Comparison of ENCODE assay signal across 11 cellular contexts in the genomic region with DNA sequence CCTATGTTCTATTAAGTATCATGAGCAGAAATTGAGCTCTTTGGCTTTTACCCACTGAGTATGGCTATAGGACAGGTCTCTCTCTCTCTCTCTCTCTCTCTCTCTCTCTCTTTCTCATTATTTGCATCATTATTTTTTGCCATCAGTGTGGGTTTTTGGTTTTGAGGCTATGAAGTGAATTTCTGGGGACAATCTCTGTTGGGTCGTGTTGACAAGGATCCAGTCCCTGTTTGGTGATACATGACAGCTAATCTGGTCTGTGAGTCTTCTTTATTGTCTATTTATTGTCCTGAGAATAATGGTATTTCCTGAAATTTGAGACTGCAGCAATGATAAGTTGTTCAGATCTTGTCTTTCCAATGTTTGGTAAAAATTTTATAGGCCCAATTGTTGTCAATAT. TPM values are rescaled to one million over a fixed set of nuclear protein-coding genes. Genes with fewer than 3 reads are reported as not detected.
DNase-seq lines count a peak whose midpoint lies in the region; ATAC-seq and TF ChIP-seq lines count a peak whose summit lies in the region.
"Not testable (repeated sequence)": the region's sequence is repeated elsewhere in the genome, so short reads cannot be mapped to it uniquely, and the experiment has no call there.
"Had no signal": no experiment of that assay in that cellular context is flagged by ENCODE, and none has a peak within 500 bp of the region (broad histone marks: within the 10 kb centered on the region; RNA-seq: fewer than 3 reads in every experiment).

No MANE protein-coding gene starts in this region.

- not testable (repeated sequence) for DNase-seq in CD4-positive, alpha-beta memory T cell; T-helper 2 cell treated with Interferon-gamma antibody and Interleukin-4, amounts not matched to agents 5 μg/mL and 100 μg/mL, for 36 hours (ENCODE audit: low spot score); activated CD8-positive, alpha-beta T cell treated with anti-CD3 and anti-CD28 coated beads for 36 hours; effector memory CD8-positive, alpha-beta T cell; natural killer cell treated with Interleukin-12 subunit alpha and Interleukin-12 subunit beta and Interleukin-15 and Interleukin-18, amount 100 ng/mL, for 72 hours (ENCODE audit: low spot score)

- H3K4me3 Mint-ChIP-seq in CD4-positive, alpha-beta memory T cell, result peak overlapping the region in 6 of 8 donors; percentile 45 to 79 (median 64)
- peak overlapping the region; percentile 49 for H3K4me3 Mint-ChIP-seq in T-helper 2 cell treated with Interferon-gamma antibody and Interleukin-4, amounts not matched to agents 5 μg/mL and 100 μg/mL, for 36 hours
- peak overlapping the region; percentile 15 for H3K4me3 Mint-ChIP-seq in activated CD8-positive, alpha-beta T cell treated with anti-CD3 and anti-CD28 coated beads for 36 hours
- peak overlapping the region; percentile 37 for H3K4me3 Mint-ChIP-seq in activated naive CD4-positive, alpha-beta T cell treated with anti-CD3 and anti-CD28 coated beads, Interleukin-2, amount 50 U/mL, for 24 hours
- peak overlapping the region; percentile 79 to 83 for H3K4me3 Mint-ChIP-seq in effector memory CD8-positive, alpha-beta T cell
- H3K4me3 Mint-ChIP-seq in natural killer cell treated with Interleukin-12 subunit alpha and Interleukin-12 subunit beta and Interleukin-15 and Interleukin-18, amount 100 ng/mL, for 72 hours, result peak overlapping the region; percentile 35

- intact Hi-C loops in CD4-positive, alpha-beta memory T cell (cut with micrococcal nuclease); activated CD8-positive, alpha-beta T cell treated with anti-CD3 and anti-CD28 coated beads for 36 hours (cut with micrococcal nuclease): not testable (repeated sequence)

- H3K27me3 Mint-ChIP-seq in CD4-positive, alpha-beta memory T cell; T-helper 2 cell treated with Interferon-gamma antibody and Interleukin-4, amounts not matched to agents 5 μg/mL and 100 μg/mL, for 36 hours (ENCODE audit: low read depth); activated CD8-positive, alpha-beta T cell treated with anti-CD3 and anti-CD28 coated beads for 36 hours; activated naive CD4-positive, alpha-beta T cell treated with anti-CD3 and anti-CD28 coated beads, Interleukin-2, amount 50 U/mL, for 24 hours; natural killer cell treated with Interleukin-12 subunit alpha and Interleukin-12 subunit beta and Interleukin-15 and Interleukin-18, amount 100 ng/mL, for 72 hours: not testable (repeated sequence)
- H3K27me3 Mint-ChIP-seq in effector memory CD8-positive, alpha-beta T cell, result peaks cover 0 to 11% of the 10 kb centered on the region in 2 donors

- not testable (repeated sequence) for H2AFZ ChIP-seq in KMS-11 (ENCODE audit: low read depth)

- H3K9ac ChIP-seq in KMS-11, result not testable (repeated sequence)

- H4K20me1 ChIP-seq in KMS-11 (ENCODE audit: insufficient read depth), result not testable (repeated sequence)

- H3K9me3 Mint-ChIP-seq in CD4-positive, alpha-beta memory T cell; T-helper 2 cell treated with Interferon-gamma antibody and Interleukin-4, amounts not matched to agents 5 μg/mL and 100 μg/mL, for 36 hours; activated CD8-positive, alpha-beta T cell treated with anti-CD3 and anti-CD28 coated beads for 36 hours; activated naive CD4-positive, alpha-beta T cell treated with anti-CD3 and anti-CD28 coated beads, Interleukin-2, amount 50 U/mL, for 24 hours; effector memory CD8-positive, alpha-beta T cell; natural killer cell treated with Interleukin-12 subunit alpha and Interleukin-12 subunit beta and Interleukin-15 and Interleukin-18, amount 100 ng/mL, for 72 hours: not testable (repeated sequence)

- ATAC-seq in activated CD8-positive, alpha-beta T cell treated with anti-CD3 and anti-CD28 coated beads for 36 hours; effector memory CD8-positive, alpha-beta T cell (replicated peaks); natural killer cell treated with Interleukin-12 subunit alpha and Interleukin-12 subunit beta and Interleukin-15 and Interleukin-18, amount 100 ng/mL, for 72 hours: not testable (repeated sequence)

- CTCF ChIA-PET in CD4-positive, alpha-beta memory T cell (lab: Charles Lee; ENCODE audit: partially characterized antibody); activated CD8-positive, alpha-beta T cell treated with anti-CD3 and anti-CD28 coated beads for 36 hours (lab: Charles Lee): not testable (repeated sequence)

- H3K27ac Mint-ChIP-seq in CD4-positive, alpha-beta memory T cell, result peak overlapping the region; percentile 24 to 94 (median 81)
- peak overlapping the region; percentile 69 for H3K27ac Mint-ChIP-seq in T-helper 2 cell treated with Interferon-gamma antibody and Interleukin-4, amounts not matched to agents 5 μg/mL and 100 μg/mL, for 36 hours
- peak overlapping the region; percentile 44 for H3K27ac Mint-ChIP-seq in activated CD8-positive, alpha-beta T cell treated with anti-CD3 and anti-CD28 coated beads for 36 hours
- H3K27ac Mint-ChIP-seq in activated naive CD4-positive, alpha-beta T cell treated with anti-CD3 and anti-CD28 coated beads, Interleukin-2, amount 50 U/mL, for 24 hours, result peak overlapping the region; percentile 97
- peak overlapping the region; percentile 99 to 100 for H3K27ac Mint-ChIP-seq in effector memory CD8-positive, alpha-beta T cell
- peak overlapping the region; percentile 95 to 99 for H3K27ac Mint-ChIP-seq in natural killer cell treated with Interleukin-12 subunit alpha and Interleukin-12 subunit beta and Interleukin-15 and Interleukin-18, amount 100 ng/mL, for 72 hours

- not testable (repeated sequence) for H3K4me3 ChIP-seq in CD4-positive, alpha-beta memory T cell (ENCODE audit: low read length in 2 of 2); KMS-11 (IDR thresholded peaks at IDR 0.05; ENCODE audit: insufficient read depth, low read depth, low read length)

- POLR2A ChIA-PET in CD4-positive, alpha-beta memory T cell (lab: Charles Lee; ENCODE audit: partially characterized antibody), result interaction anchor here (0.8 to 3.4 kb wide), 2 partner anchors 8 to 9 kb away, joined by 6 to 75 read pairs; no protein-coding TSS in a partner anchor
- POLR2A ChIA-PET in activated CD8-positive, alpha-beta T cell treated with anti-CD3 and anti-CD28 coated beads for 36 hours (lab: Charles Lee), result not testable (repeated sequence)

- peaks cover 20 to 45% (median 33%) of the 10 kb centered on the region in 4 donors for H3K4me1 Mint-ChIP-seq in CD4-positive, alpha-beta memory T cell
- H3K4me1 Mint-ChIP-seq in T-helper 2 cell treated with Interferon-gamma antibody and Interleukin-4, amounts not matched to agents 5 μg/mL and 100 μg/mL, for 36 hours (ENCODE audit: low read depth), result peaks cover 34% of the 10 kb centered on the region
- H3K4me1 Mint-ChIP-seq in activated CD8-positive, alpha-beta T cell treated with anti-CD3 and anti-CD28 coated beads for 36 hours (ENCODE audit: low read depth), result peaks cover 37% of the 10 kb centered on the region
- H3K4me1 Mint-ChIP-seq in activated naive CD4-positive, alpha-beta T cell treated with anti-CD3 and anti-CD28 coated beads, Interleukin-2, amount 50 U/mL, for 24 hours, result peaks cover 55% of the 10 kb centered on the region
- peaks cover 22 to 34% of the 10 kb centered on the region in 2 donors for H3K4me1 Mint-ChIP-seq in effector memory CD8-positive, alpha-beta T cell (ENCODE audit: low read depth in 2 of 2)
- peaks cover 36 to 39% of the 10 kb centered on the region in 2 donors for H3K4me1 Mint-ChIP-seq in natural killer cell treated with Interleukin-12 subunit alpha and Interleukin-12 subunit beta and Interleukin-15 and Interleukin-18, amount 100 ng/mL, for 72 hours (ENCODE audit: low read depth in 2 of 2)

- H3K36me3 ChIP-seq in CD4-positive, alpha-beta memory T cell (ENCODE audit: insufficient read depth, low read length); KMS-11 (ENCODE audit: insufficient read depth): not testable (repeated sequence)

- peak overlapping the region; percentile 99; the same call in 1 of the 2 replicates for H3K4me2 ChIP-seq in KMS-11

- H3K36me3 Mint-ChIP-seq in CD4-positive, alpha-beta memory T cell; T-helper 2 cell treated with Interferon-gamma antibody and Interleukin-4, amounts not matched to agents 5 μg/mL and 100 μg/mL, for 36 hours (ENCODE audit: low read depth); activated CD8-positive, alpha-beta T cell treated with anti-CD3 and anti-CD28 coated beads for 36 hours (ENCODE audit: low read depth); activated naive CD4-positive, alpha-beta T cell treated with anti-CD3 and anti-CD28 coated beads, Interleukin-2, amount 50 U/mL, for 24 hours; natural killer cell treated with Interleukin-12 subunit alpha and Interleukin-12 subunit beta and Interleukin-15 and Interleukin-18, amount 100 ng/mL, for 72 hours: not testable (repeated sequence)
- peaks cover 52% of the 10 kb centered on the region for H3K36me3 Mint-ChIP-seq in effector memory CD8-positive, alpha-beta T cell (ENCODE audit: insufficient read depth)

- TF ChIP-seq CTCF in KMS-11 (conservative IDR thresholded peaks at IDR 0.05; ENCODE audit: low read depth, low read length); activated CD8-positive, alpha-beta T cell treated with anti-CD3 and anti-CD28 coated beads for 36 hours (IDR thresholded peaks at IDR 0.05): not testable (repeated sequence)

- not testable (repeated sequence) for H3K79me2 ChIP-seq in KMS-11 (ENCODE audit: insufficient read depth, low read depth)

- peaks cover 22% of the 10 kb centered on the region for H3K4me1 ChIP-seq in CD4-positive, alpha-beta memory T cell (ENCODE audit: insufficient read depth, low read length)
- peaks cover 50% of the 10 kb centered on the region for H3K4me1 ChIP-seq in KMS-11 (ENCODE audit: low read depth, poor library complexity, severe bottlenecking)

- not testable (repeated sequence) for H3K27me3 ChIP-seq in CD4-positive, alpha-beta memory T cell (ENCODE audit: insufficient read depth, low read length); KMS-11 (ENCODE audit: insufficient read depth, low read depth)

- H3K27ac ChIP-seq in CD4-positive, alpha-beta memory T cell (ENCODE audit: low read depth, low read length); KMS-11: not testable (repeated sequence)

- H3K9me3 ChIP-seq in CD4-positive, alpha-beta memory T cell (ENCODE audit: control insufficient read depth in 1 of 2, low read length in 2 of 2), result not testable (repeated sequence)

RNA-seq across cellular contexts. Expression of a gene that starts 1.9 kb away (rescaled TPM):
- total RNA-seq in CD4-positive, alpha-beta memory T cell, result 1,000 to 10,000 TPM; 3,010 to 3,866 TPM
- not detected for polyA plus RNA-seq in CD4-positive, alpha-beta memory T cell
- 1,000 to 10,000 TPM in 1 of 2 experiments, 100 to 1,000 TPM in 1; 820 to 1,043 TPM for total RNA-seq in activated CD8-positive, alpha-beta T cell treated with anti-CD3 and anti-CD28 coated beads for 36 hours
- 1,000 to 10,000 TPM; 1,591 to 3,879 TPM for total RNA-seq in natural killer cell treated with Interleukin-12 subunit alpha and Interleukin-12 subunit beta and Interleukin-15 and Interleukin-18, amount 100 ng/mL, for 72 hours
- total RNA-seq: fibroblast of villous mesenchyme had no signal
- polyA plus RNA-seq: adipose tissue, CD14-positive monocyte, sigmoid colon had no signal

RNA-seq across cellular contexts. Expression of a gene that starts 24.1 kb away (rescaled TPM):
- 10 to 100 TPM; 84.9 to 91.7 TPM for total RNA-seq in CD4-positive, alpha-beta memory T cell
- polyA plus RNA-seq in CD4-positive, alpha-beta memory T cell, result 1 to 10 TPM in 1 of 2 donors, under 1 TPM in 1; 0.77 to 8.4 TPM
- total RNA-seq in activated CD8-positive, alpha-beta T cell treated with anti-CD3 and anti-CD28 coated beads for 36 hours, result 10 to 100 TPM; 27.7 to 28.5 TPM
- total RNA-seq in natural killer cell treated with Interleukin-12 subunit alpha and Interleukin-12 subunit beta and Interleukin-15 and Interleukin-18, amount 100 ng/mL, for 72 hours, result 10 to 100 TPM; 21.0 to 29.3 TPM

Comparison
In these comparisons a context has a peak if more than half of its experiments do, and no peak if none do; other contexts are left out.
1. H3K27ac Mint-ChIP-seq: peak in every context shown above with its lines; median percentile 100 in effector memory CD8-positive, alpha-beta T cell; 97 in activated naive CD4-positive, alpha-beta T cell treated with anti-CD3 and anti-CD28 coated beads, Interleukin-2, amount 50 U/mL, for 24 hours; 97 in natural killer cell treated with Interleukin-12 subunit alpha and Interleukin-12 subunit beta and Interleukin-15 and Interleukin-18, amount 100 ng/mL, for 72 hours; 81 in CD4-positive, alpha-beta memory T cell; 69 in T-helper 2 cell treated with Interferon-gamma antibody and Interleukin-4, amounts not matched to agents 5 μg/mL and 100 μg/mL, for 36 hours; 44 in activated CD8-positive, alpha-beta T cell treated with anti-CD3 and anti-CD28 coated beads for 36 hours.
2. H3K4me3 Mint-ChIP-seq: peak in every context shown above with its lines; median percentile 81 in effector memory CD8-positive, alpha-beta T cell; 64 in CD4-positive, alpha-beta memory T cell; 49 in T-helper 2 cell treated with Interferon-gamma antibody and Interleukin-4, amounts not matched to agents 5 μg/mL and 100 μg/mL, for 36 hours; 37 in activated naive CD4-positive, alpha-beta T cell treated with anti-CD3 and anti-CD28 coated beads, Interleukin-2, amount 50 U/mL, for 24 hours; 35 in natural killer cell treated with Interleukin-12 subunit alpha and Interleukin-12 subunit beta and Interleukin-15 and Interleukin-18, amount 100 ng/mL, for 72 hours; 15 in activated CD8-positive, alpha-beta T cell treated with anti-CD3 and anti-CD28 coated beads for 36 hours.